Comparison of ENCODE assay signal across 21 cellular contexts in the genomic region with DNA sequence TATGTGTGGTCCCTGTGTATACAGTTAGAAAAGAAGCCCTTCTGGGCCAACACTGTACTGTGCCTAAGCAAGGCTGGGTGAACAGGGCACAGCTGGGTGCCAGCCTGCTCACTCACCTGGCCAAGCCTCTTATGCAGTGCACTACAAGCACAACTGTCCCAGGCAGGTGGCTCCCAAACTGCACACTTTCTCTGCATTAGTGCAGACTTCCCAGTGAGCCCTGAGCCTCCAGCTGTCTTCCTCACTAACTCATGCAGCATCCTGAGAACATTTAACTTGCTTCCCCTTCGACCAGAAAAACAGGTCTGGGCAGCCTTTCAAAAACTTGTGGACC. TPM values are rescaled to one million over a fixed set of nuclear protein-coding genes. Genes with fewer than 3 reads are reported as not detected.
DNase-seq lines count a peak whose midpoint lies in the region; ATAC-seq and TF ChIP-seq lines count a peak whose summit lies in the region.
"Had no signal": no experiment of that assay in that cellular context is flagged by ENCODE, and none has a peak within 500 bp of the region (broad histone marks: within the 10 kb centered on the region; RNA-seq: fewer than 3 reads in every experiment).

No MANE protein-coding gene starts in this region.

- H3K27me3 Mint-ChIP-seq in activated T-cell treated with anti-CD3 and anti-CD28 coated beads, Interleukin-2, amount 50 U/mL, for 72 hours (ENCODE audit: low read depth), result no peaks in the 10 kb centered on the region
- H3K27me3 Mint-ChIP-seq in activated T-cell treated with anti-CD3 and anti-CD28 coated beads, Interleukin-2, amount 50 U/mL, for 24 hours, result peaks cover 2% of the 10 kb centered on the region
- H3K27me3 Mint-ChIP-seq: central memory CD8-positive, alpha-beta T cell had no signal

- no peak overlapping the region for H3K27ac Mint-ChIP-seq in activated T-cell treated with anti-CD3 and anti-CD28 coated beads, Interleukin-2, amount 50 U/mL, for 72 hours
- no peak overlapping the region for H3K27ac Mint-ChIP-seq in activated T-cell treated with anti-CD3 and anti-CD28 coated beads, Interleukin-2, amount 50 U/mL, for 24 hours
- H3K27ac Mint-ChIP-seq: activated T-helper 1 cell treated with anti-CD3 and anti-CD28 coated beads, Interleukin-12 subunit alpha, Interleukin-12 subunit beta, Interleukin-2, Interleukin-4 antibody, amounts not matched to agents 30 ng/mL and 10 ng/mL and 1 ng/mL, durations not matched to agents 14 hours and 24 hours and 36 hours; CD4-positive, CD25-positive, alpha-beta regulatory T cell; immature natural killer cell; naive thymus-derived CD4-positive, alpha-beta T cell; progenitor cell of endocrine pancreas; T-helper 1 cell treated with Interleukin-12 subunit alpha and Interleukin-12 subunit beta and Interleukin-4 antibody, amounts not matched to agents 30 μg/mL and 1 μg/mL, for 36 hours had no signal

- no peaks in the 10 kb centered on the region for H3K79me2 ChIP-seq in mammary epithelial cell (ENCODE audit: insufficient read depth, low read length)

- no peaks in the 10 kb centered on the region for H3K9me3 ChIP-seq in mammary epithelial cell (replicated peaks; ENCODE audit: insufficient read depth, low read length)
- no peaks in the 10 kb centered on the region for H3K9me3 ChIP-seq in thyroid gland
- H3K9me3 ChIP-seq: heart left ventricle, upper lobe of left lung had no signal

- H3K27ac ChIP-seq in mammary epithelial cell (ENCODE audit: insufficient read depth, low read depth, low read length) (no peak overlapping the region), thyroid gland (peak overlapping the region in 2 of 3 donors; percentile 9 to 44)
- H3K27ac ChIP-seq: upper lobe of left lung had no signal

- peak overlapping the region; percentile 17 for H2AFZ ChIP-seq in mammary epithelial cell (ENCODE audit: low read depth, low read length)

- ATAC-seq in activated T-cell treated with anti-CD3 and anti-CD28 coated beads, Interleukin-2, amount 50 U/mL, for 72 hours (replicated peaks in 1 of 2), result peak; percentile 56 to 65
- ATAC-seq in HG03159 (IDR thresholded peaks at IDR 0.05; ENCODE audit: unreplicated experiment) (peak; percentile 11), GM19328 (IDR thresholded peaks at IDR 0.05; ENCODE audit: unreplicated experiment) (no peak), GM21528 (IDR thresholded peaks at IDR 0.05; ENCODE audit: low FRiP score, unreplicated experiment) (no peak), HG02870 (IDR thresholded peaks at IDR 0.05; ENCODE audit: unreplicated experiment) (no peak)

- no peaks in the 10 kb centered on the region for H3K36me3 Mint-ChIP-seq in activated T-cell treated with anti-CD3 and anti-CD28 coated beads, Interleukin-2, amount 50 U/mL, for 72 hours (ENCODE audit: insufficient read depth in 2 of 2)
- no peaks in the 10 kb centered on the region for H3K36me3 Mint-ChIP-seq in activated T-cell treated with anti-CD3 and anti-CD28 coated beads, Interleukin-2, amount 50 U/mL, for 24 hours (ENCODE audit: low read depth)
- H3K36me3 Mint-ChIP-seq: CD4-positive, CD25-positive, alpha-beta regulatory T cell; immature natural killer cell had no signal

- TF ChIP-seq CTCF in mammary epithelial cell (conservative IDR thresholded peaks at IDR 0.05 in 1 of 2, IDR thresholded peaks at IDR 0.05 in 1 of 2; ENCODE audit: extremely low read depth in 1 of 2, insufficient read depth in 1 of 2, low read depth in 1 of 2, low read length in 2 of 2) (no peak), thyroid gland (IDR thresholded peaks at IDR 0.05) (no peak)

- no peaks in the 10 kb centered on the region for H3K9me3 Mint-ChIP-seq in activated T-cell treated with anti-CD3 and anti-CD28 coated beads, Interleukin-2, amount 50 U/mL, for 72 hours
- H3K9me3 Mint-ChIP-seq in activated T-cell treated with anti-CD3 and anti-CD28 coated beads, Interleukin-2, amount 50 U/mL, for 24 hours, result no peaks in the 10 kb centered on the region
- H3K9me3 Mint-ChIP-seq: activated T-helper 1 cell treated with anti-CD3 and anti-CD28 coated beads, Interleukin-12 subunit alpha, Interleukin-12 subunit beta, Interleukin-2, Interleukin-4 antibody, amounts not matched to agents 30 ng/mL and 10 ng/mL and 1 ng/mL, durations not matched to agents 14 hours and 24 hours and 36 hours; central memory CD8-positive, alpha-beta T cell; immature natural killer cell; T-helper 1 cell treated with Interleukin-12 subunit alpha and Interleukin-12 subunit beta and Interleukin-4 antibody, amounts not matched to agents 30 μg/mL and 1 μg/mL, for 36 hours had no signal

- H3K4me3 ChIP-seq in mammary epithelial cell (replicated peaks in 1 of 3; ENCODE audit: insufficient read depth in 1 of 3, low read depth in 2 of 3, low read length in 3 of 3) (no peak overlapping the region), thyroid gland (replicated peaks in 1 of 3) (no peak overlapping the region)
- H3K4me3 ChIP-seq: heart left ventricle, lung, upper lobe of left lung had no signal

- no peak for DNase-seq in activated T-cell treated with anti-CD3 and anti-CD28 coated beads, Interleukin-2, amount 50 U/mL, for 72 hours
- no peak for DNase-seq in activated T-cell treated with anti-CD3 and anti-CD28 coated beads, Interleukin-2, amount 50 U/mL, for 24 hours
- DNase-seq in mammary epithelial cell, result no peak
- DNase-seq in thyroid gland, result peak; percentile 41 to 54

- CTCF ChIA-PET in mammary epithelial cell (lab: Charles Lee; ENCODE audit: low non-redundant PET), result interaction anchor here (0.5 to 1.2 kb wide), 5 partner anchors 47 to 1601 kb away, joined by 3 to 7 read pairs (median 4); no protein-coding TSS in a partner anchor

- dilution Hi-C loops in mammary epithelial cell (cut with HindIII; ENCODE audit: low sequenced_read_pairs), result no loop called here

- H3K4me1 Mint-ChIP-seq in activated T-cell treated with anti-CD3 and anti-CD28 coated beads, Interleukin-2, amount 50 U/mL, for 72 hours (ENCODE audit: low read depth), result peaks cover 6% of the 10 kb centered on the region
- H3K4me1 Mint-ChIP-seq in activated T-cell treated with anti-CD3 and anti-CD28 coated beads, Interleukin-2, amount 50 U/mL, for 24 hours (ENCODE audit: low read depth), result peaks cover 2% of the 10 kb centered on the region

- H4K20me1 ChIP-seq in mammary epithelial cell (ENCODE audit: insufficient read depth, low read length), result no peaks in the 10 kb centered on the region

- BruUV-seq in mammary epithelial cell (replicated peaks; lab: Mats Ljungman, UMichigan), result no TSS peak

- no peak overlapping the region for H3K4me2 ChIP-seq in mammary epithelial cell (ENCODE audit: insufficient read depth, low read depth, low read length)

- no peak overlapping the region for H3K4me3 Mint-ChIP-seq in activated T-cell treated with anti-CD3 and anti-CD28 coated beads, Interleukin-2, amount 50 U/mL, for 72 hours
- H3K4me3 Mint-ChIP-seq in activated T-cell treated with anti-CD3 and anti-CD28 coated beads, Interleukin-2, amount 50 U/mL, for 24 hours, result no peak overlapping the region
- H3K4me3 Mint-ChIP-seq: activated T-helper 1 cell treated with anti-CD3 and anti-CD28 coated beads, Interleukin-12 subunit alpha, Interleukin-12 subunit beta, Interleukin-2, Interleukin-4 antibody, amounts not matched to agents 30 ng/mL and 10 ng/mL and 1 ng/mL, durations not matched to agents 14 hours and 24 hours and 36 hours; CD4-positive, CD25-positive, alpha-beta regulatory T cell; central memory CD8-positive, alpha-beta T cell; immature natural killer cell; naive thymus-derived CD4-positive, alpha-beta T cell; T-helper 1 cell treated with Interleukin-12 subunit alpha and Interleukin-12 subunit beta and Interleukin-4 antibody, amounts not matched to agents 30 μg/mL and 1 μg/mL, for 36 hours had no signal

- in situ Hi-C loops in mammary epithelial cell (cut with MboI; ENCODE audit: low sequenced_read_pairs in 2 of 2), result no loop called here

- H3K27me3 ChIP-seq in mammary epithelial cell (ENCODE audit: insufficient read depth, low read length) (no peaks in the 10 kb centered on the region), thyroid gland (no peaks in the 10 kb centered on the region)
- H3K27me3 ChIP-seq: heart left ventricle, upper lobe of left lung had no signal

- 22% methylated on average over 1 of the region's 1 CpG for WGBS in mammary epithelial cell (ENCODE audit: low coverage, missing lambda C conversion rate)
- 13 to 33% methylated on average over 1 of the region's 1 CpG for WGBS in thyroid gland, 2 donors

- peaks cover 14% of the 10 kb centered on the region for H3K4me1 ChIP-seq in mammary epithelial cell (ENCODE audit: insufficient read depth, low read length)
- H3K4me1 ChIP-seq in thyroid gland, result peaks cover 6 to 31% of the 10 kb centered on the region in 2 donors

- H3K36me3 ChIP-seq in mammary epithelial cell (ENCODE audit: insufficient read depth, low read length), result no peaks in the 10 kb centered on the region
- H3K36me3 ChIP-seq in thyroid gland, result no peaks in the 10 kb centered on the region
- H3K36me3 ChIP-seq: heart left ventricle, upper lobe of left lung had no signal

- TF ChIP-seq POLR2A in thyroid gland (IDR thresholded peaks at IDR 0.05), result no peak

- H3K9ac ChIP-seq in mammary epithelial cell (ENCODE audit: insufficient read depth, low read length), result no peak overlapping the region

- intact Hi-C loops in mammary epithelial cell (cut with micrococcal nuclease) (loop anchor here (2.0 kb wide), 1 partner anchor 76 kb away; no protein-coding TSS in a partner anchor), thyroid gland (cut with DNase I) (no loop called here)

RNA-seq across cellular contexts. Expression of a gene that starts 21.9 kb away (rescaled TPM):
- total RNA-seq in activated T-cell treated with anti-CD3 and anti-CD28 coated beads, Interleukin-2, amount 50 U/mL, for 72 hours, result not detected
- not detected for total RNA-seq in mammary epithelial cell
- not detected for polyA plus RNA-seq in mammary epithelial cell
- not detected for polyA minus RNA-seq in mammary epithelial cell
- total RNA-seq in thyroid gland, result not detected
- total RNA-seq: activated T-helper 1 cell treated with anti-CD3 and anti-CD28 coated beads, Interleukin-12 subunit alpha, Interleukin-12 subunit beta, Interleukin-2, Interleukin-4 antibody, amounts not matched to agents 30 ng/mL and 10 ng/mL and 1 ng/mL, durations not matched to agents 14 hours and 24 hours and 36 hours; CD4-positive, CD25-positive, alpha-beta regulatory T cell; fibroblast of lung; HT-29; naive thymus-derived CD4-positive, alpha-beta T cell; Right ventricle myocardium inferior had no signal
- polyA plus RNA-seq: CD4-positive, CD25-positive, alpha-beta regulatory T cell; fibroblast of lung; heart left ventricle; immature natural killer cell; naive thymus-derived CD4-positive, alpha-beta T cell had no signal

RNA-seq across cellular contexts. Expression of a gene that starts 26.5 kb away (rescaled TPM):
- total RNA-seq in activated T-cell treated with anti-CD3 and anti-CD28 coated beads, Interleukin-2, amount 50 U/mL, for 72 hours, result 1 to 10 TPM; 2.6 to 2.8 TPM
- total RNA-seq in mammary epithelial cell (1 to 10 TPM; 1.4 to 4.0 TPM), thyroid gland (100 to 1,000 TPM; 175 to 226 (median 203) TPM)
- 3.4 TPM for polyA plus RNA-seq in mammary epithelial cell
- 8.9 TPM for polyA minus RNA-seq in mammary epithelial cell

RNA-seq across cellular contexts. Expression of a gene that starts 45.5 kb away (rescaled TPM):
- total RNA-seq in activated T-cell treated with anti-CD3 and anti-CD28 coated beads, Interleukin-2, amount 50 U/mL, for 72 hours, result 1 to 10 TPM in 1 of 2 donors, under 1 TPM in 1; 0.23 to 1.4 TPM
- total RNA-seq in mammary epithelial cell (10 to 100 TPM; 25.0 to 45.6 TPM), thyroid gland (100 to 1,000 TPM in 2 of 4 donors, 10 to 100 TPM in 2; 45.1 to 518 (median 182) TPM)
- 139 TPM for polyA plus RNA-seq in mammary epithelial cell
- polyA minus RNA-seq in mammary epithelial cell, result 230 TPM
- polyA plus RNA-seq: CD4-positive, CD25-positive, alpha-beta regulatory T cell; immature natural killer cell had no signal

Comparison
In these comparisons a context has a peak if more than half of its experiments do, and no peak if none do; other contexts are left out.
1. ATAC-seq: peak in activated T-cell treated with anti-CD3 and anti-CD28 coated beads, Interleukin-2, amount 50 U/mL, for 72 hours (2 of 2) and HG03159 (single experiment); none in GM19328 (single experiment), GM21528 (single experiment) and HG02870 (single experiment).
2. DNase-seq: peak in thyroid gland (2 of 2); none in activated T-cell treated with anti-CD3 and anti-CD28 coated beads, Interleukin-2, amount 50 U/mL, for 72 hours (0 of 2), activated T-cell treated with anti-CD3 and anti-CD28 coated beads, Interleukin-2, amount 50 U/mL, for 24 hours (single experiment) and mammary epithelial cell (single experiment).
3. RNA of a gene that starts 26.5 kb away (total RNA-seq): 175 to 226 TPM in thyroid gland; 1.4 to 4.0 TPM in mammary epithelial cell and 2.6 to 2.8 TPM in activated T-cell treated with anti-CD3 and anti-CD28 coated beads, Interleukin-2, amount 50 U/mL, for 72 hours; every median in the first group is over 10 times any median in the second.
4. RNA of a gene that starts 45.5 kb away (total RNA-seq): 45.1 to 518 TPM in thyroid gland and 25.0 to 45.6 TPM in mammary epithelial cell; 0.23 to 1.4 TPM in activated T-cell treated with anti-CD3 and anti-CD28 coated beads, Interleukin-2, amount 50 U/mL, for 72 hours; every median in the first group is over 10 times any median in the second.